In genomic region chr1:93690341-93690740, GRCh38 we compare ENCODE assay signal across 25 cellular contexts.
"Had no signal": no experiment of that assay in that cellular context is flagged by ENCODE, and none has a peak within 500 bp of the region (broad histone marks: within the 10 kb centered on the region; RNA-seq: fewer than 3 reads in every experiment).

No MANE protein-coding gene starts in this region.

- DNase-seq: activated CD4-positive, alpha-beta T cell treated with anti-CD3 and anti-CD28 coated beads, Interleukin-2, amount 10 ng/mL, durations not matched to agents 7 days and 5 days; activated CD4-positive, CD25-positive, alpha-beta regulatory T cell treated with anti-CD3 and anti-CD28 coated beads, Interleukin-2, amount 50 U/mL, for 72 hours; activated CD8-positive, alpha-beta memory T cell treated with anti-CD3 and anti-CD28 coated beads, Interleukin-2, amount 50 U/mL, for 4 hours; activated CD8-positive, alpha-beta T cell treated with anti-CD3 and anti-CD28 coated beads for 36 hours; activated gamma-delta T cell treated with Interleukin-2 at 50 U/mL for 16 hours; activated naive CD4-positive, alpha-beta T cell treated with anti-CD3 and anti-CD28 coated beads, Interleukin-2, amount 10 ng/mL, durations not matched to agents 7 days and 5 days; activated naive CD8-positive, alpha-beta T cell treated with anti-CD3 and anti-CD28 coated beads, Interleukin-2, amount 10 ng/mL, durations not matched to agents 7 days and 5 days; activated T-cell treated with anti-CD3 and anti-CD28 coated beads, Interleukin-2, amount 50 U/mL, for 72 hours; anterior cingulate cortex; cerebellar nuclear complex; NCI-H1092; NCI-H1930; NCI-H2107; NCI-H2171 treated with DMSO at 0.1 percent for 48 hours; NCI-H345; NCI-H510A; NCI-H82; OCI-M1; SIG-M5; T-helper 17 cell; T-helper 9 cell had no signal

- H3K27me3 ChIP-seq: adrenal gland had no signal

- FAIRE-seq: colon had no signal

- ATAC-seq: activated CD8-positive, alpha-beta T cell treated with anti-CD3 and anti-CD28 coated beads for 36 hours; activated T-cell treated with anti-CD3 and anti-CD28 coated beads, Interleukin-2, amount 50 U/mL, for 72 hours; T-helper 17 cell had no signal

- H3K4me3 ChIP-seq: adrenal gland had no signal

- H3K9me3 ChIP-seq: adrenal gland had no signal

- H3K27ac ChIP-seq: adrenal gland had no signal

- H3K36me3 Mint-ChIP-seq: activated naive CD4-positive, alpha-beta T cell treated with anti-CD3 and anti-CD28 coated beads, Interleukin-2, amount 10 ng/mL, durations not matched to agents 7 days and 5 days; activated naive CD8-positive, alpha-beta T cell treated with anti-CD3 and anti-CD28 coated beads, Interleukin-2, amount 10 ng/mL, durations not matched to agents 7 days and 5 days; WTC11 had no signal

- H3K9me3 Mint-ChIP-seq: activated CD4-positive, alpha-beta T cell treated with anti-CD3 and anti-CD28 coated beads, Interleukin-2, amount 10 ng/mL, durations not matched to agents 7 days and 5 days; activated CD8-positive, alpha-beta T cell treated with anti-CD3 and anti-CD28 coated beads for 36 hours; activated naive CD4-positive, alpha-beta T cell treated with anti-CD3 and anti-CD28 coated beads, Interleukin-2, amount 10 ng/mL, durations not matched to agents 7 days and 5 days; activated naive CD8-positive, alpha-beta T cell treated with anti-CD3 and anti-CD28 coated beads, Interleukin-2, amount 10 ng/mL, durations not matched to agents 7 days and 5 days; activated T-cell treated with anti-CD3 and anti-CD28 coated beads, Interleukin-2, amount 50 U/mL, for 72 hours; activated T-helper 2 cell treated with anti-CD3 and anti-CD28 coated beads, Interferon-gamma antibody, Interleukin-2, Interleukin-4, amounts not matched to agents 10 μg/mL and 5 μg/mL and 100 μg/mL, durations not matched to agents 14 hours and 24 hours and 36 hours; WTC11 had no signal

- H3K36me3 ChIP-seq: adrenal gland had no signal

- H3K27ac Mint-ChIP-seq: activated CD4-positive, alpha-beta T cell treated with anti-CD3 and anti-CD28 coated beads, Interleukin-2, amount 10 ng/mL, durations not matched to agents 7 days and 5 days; activated CD8-positive, alpha-beta T cell treated with anti-CD3 and anti-CD28 coated beads for 36 hours; activated naive CD4-positive, alpha-beta T cell treated with anti-CD3 and anti-CD28 coated beads, Interleukin-2, amount 10 ng/mL, durations not matched to agents 7 days and 5 days; activated naive CD8-positive, alpha-beta T cell treated with anti-CD3 and anti-CD28 coated beads, Interleukin-2, amount 10 ng/mL, durations not matched to agents 7 days and 5 days; activated T-cell treated with anti-CD3 and anti-CD28 coated beads, Interleukin-2, amount 50 U/mL, for 72 hours; activated T-helper 2 cell treated with anti-CD3 and anti-CD28 coated beads, Interferon-gamma antibody, Interleukin-2, Interleukin-4, amounts not matched to agents 10 μg/mL and 5 μg/mL and 100 μg/mL, durations not matched to agents 14 hours and 24 hours and 36 hours; T-helper 17 cell; WTC11 had no signal
